In genomic region chr1:85438353-85438752, GRCh38 we compare ENCODE assay signal across 1 cellular context.
TF ChIP-seq lines count a peak whose summit lies in the region.

No MANE protein-coding gene starts in this region.

TF ChIP-seq in HepG2, 621 proteins besides CTCF, POLR2A, EP300 and RAD21 (continued from another document and continues in another):
- no peak for TF ChIP-seq ZNF280B (CRISPR knock-in tag; IDR thresholded peaks at IDR 0.05; ENCODE audit: borderline replicate concordance)
- no peak for TF ChIP-seq GLMP (CRISPR knock-in tag; IDR thresholded peaks at IDR 0.05; ENCODE audit: borderline replicate concordance)
- no peak for TF ChIP-seq KLF15 (CRISPR knock-in tag; IDR thresholded peaks at IDR 0.05; ENCODE audit: borderline replicate concordance)
- peak; percentile 62 to 73; a peak in 3 of 4 replicates for TF ChIP-seq NR2F1 (CRISPR knock-in tag; IDR thresholded peaks at IDR 0.05)
- TF ChIP-seq ZNF777 (CRISPR knock-in tag; IDR thresholded peaks at IDR 0.05), result no peak
- TF ChIP-seq DBP (CRISPR knock-in tag; IDR thresholded peaks at IDR 0.05; ENCODE audit: not compliant biosample characterization), result no peak
- peak; percentile 62 for TF ChIP-seq ARID5B (CRISPR knock-in tag; IDR thresholded peaks at IDR 0.05)
- TF ChIP-seq PHF8 (CRISPR knock-in tag; IDR thresholded peaks at IDR 0.05), result no peak
- TF ChIP-seq ZNF441 (CRISPR knock-in tag; IDR thresholded peaks at IDR 0.05; ENCODE audit: borderline replicate concordance), result no peak
- TF ChIP-seq DNMT1 (CRISPR knock-in tag; IDR thresholded peaks at IDR 0.05), result no peak
- no peak for TF ChIP-seq ZNF713 (CRISPR knock-in tag; IDR thresholded peaks at IDR 0.05)
- no peak for TF ChIP-seq HNF1A (IDR thresholded peaks at IDR 0.05; ENCODE audit: low read depth)
- TF ChIP-seq HNF1A (CRISPR knock-in tag; IDR thresholded peaks at IDR 0.05; ENCODE audit: borderline replicate concordance), result no peak
- no peak for TF ChIP-seq ZNF839 (CRISPR knock-in tag; IDR thresholded peaks at IDR 0.05; ENCODE audit: borderline replicate concordance)
- TF ChIP-seq ZNF362 (CRISPR knock-in tag; IDR thresholded peaks at IDR 0.05; ENCODE audit: borderline replicate concordance), result no peak
- no peak for TF ChIP-seq ZFAT (CRISPR knock-in tag; conservative IDR thresholded peaks at IDR 0.05)
- no peak for TF ChIP-seq FOXK2 (IDR thresholded peaks at IDR 0.05)
- no peak for TF ChIP-seq E2F2 (CRISPR knock-in tag; IDR thresholded peaks at IDR 0.05; ENCODE audit: borderline replicate concordance)
- TF ChIP-seq PITX1 (CRISPR knock-in tag; IDR thresholded peaks at IDR 0.05), result no peak
- TF ChIP-seq JUND (CRISPR knock-in tag; IDR thresholded peaks at IDR 0.05), result no peak
- TF ChIP-seq GMEB1 (CRISPR knock-in tag; IDR thresholded peaks at IDR 0.05; ENCODE audit: borderline replicate concordance), result no peak
- TF ChIP-seq MTF1 (CRISPR knock-in tag; IDR thresholded peaks at IDR 0.05), result no peak
- TF ChIP-seq SIN3B (IDR thresholded peaks at IDR 0.05; ENCODE audit: low read length), result no peak
- no peak for TF ChIP-seq ZNF337 (CRISPR knock-in tag; IDR thresholded peaks at IDR 0.05; ENCODE audit: borderline replicate concordance, low read depth)
- TF ChIP-seq CENPX (CRISPR knock-in tag; IDR thresholded peaks at IDR 0.05), result no peak
- no peak for TF ChIP-seq ARID3A (IDR thresholded peaks at IDR 0.05; ENCODE audit: low read depth, low read length)
- no peak for TF ChIP-seq ZNF552 (CRISPR knock-in tag; IDR thresholded peaks at IDR 0.05; ENCODE audit: borderline replicate concordance)
- TF ChIP-seq FLYWCH1 (CRISPR knock-in tag; IDR thresholded peaks at IDR 0.05), result no peak
- no peak for TF ChIP-seq ADNP (CRISPR knock-in tag; IDR thresholded peaks at IDR 0.05)
- TF ChIP-seq ZXDC (CRISPR knock-in tag; IDR thresholded peaks at IDR 0.05), result no peak
- TF ChIP-seq HNF4G (IDR thresholded peaks at IDR 0.05; ENCODE audit: borderline replicate concordance, low read depth, low read length), result peak; percentile 89
- TF ChIP-seq HNF4G (CRISPR knock-in tag; IDR thresholded peaks at IDR 0.05; ENCODE audit: borderline replicate concordance, low read depth), result peak; percentile 19; the same call in 1 of the 2 replicates
- no peak for TF ChIP-seq CCAR2 (optimal IDR thresholded peaks at IDR 0.05; ENCODE audit: low read depth, low read length)
- no peak for TF ChIP-seq KDM3A (CRISPR knock-in tag; IDR thresholded peaks at IDR 0.05; ENCODE audit: low read depth)
- no peak for TF ChIP-seq FOXM1 (CRISPR knock-in tag; IDR thresholded peaks at IDR 0.05)
- no peak for TF ChIP-seq ZNF275 (CRISPR knock-in tag; IDR thresholded peaks at IDR 0.05; ENCODE audit: borderline replicate concordance)
- peak; percentile 29; the same call in 1 of the 2 replicates for TF ChIP-seq NR2C2 (CRISPR knock-in tag; IDR thresholded peaks at IDR 0.05; ENCODE audit: borderline replicate concordance)
